ENCODE assay signal across 10 cellular contexts in genomic region chr18:21004721-21005120, GRCh38.
DNase-seq lines count a peak whose midpoint lies in the region; FAIRE-seq and TF ChIP-seq lines count a peak whose summit lies in the region.
"Had no signal": no experiment of that assay in that cellular context is flagged by ENCODE, and none has a peak within 500 bp of the region (broad histone marks: within the 10 kb centered on the region; RNA-seq: fewer than 3 reads in every experiment).

No MANE protein-coding gene starts in this region.

- H3K4me1 Mint-ChIP-seq in nephron, result no peaks in the 10 kb centered on the region

- H4K20me1 ChIP-seq in endothelial cell of umbilical vein (replicated peaks; ENCODE audit: control insufficient read depth, extremely low read depth, insufficient read depth, low read length), result no peaks in the 10 kb centered on the region

- H3K79me2 ChIP-seq in endothelial cell of umbilical vein (ENCODE audit: control insufficient read depth, insufficient read depth, low read length), result peaks cover 5% of the 10 kb centered on the region

- no peaks in the 10 kb centered on the region for H3K9me3 Mint-ChIP-seq in nephron

- no peak for TF ChIP-seq CTCF in AG10803 (conservative IDR thresholded peaks at IDR 0.05; ENCODE audit: low read length)
- no peak for TF ChIP-seq CTCF in NB4 (IDR thresholded peaks at IDR 0.05; ENCODE audit: low read depth, low read length)
- no peak for TF ChIP-seq CTCF in endothelial cell of umbilical vein (IDR thresholded peaks at IDR 0.05; ENCODE audit: extremely low read depth in 1 of 2, insufficient read depth in 1 of 2, low read depth in 1 of 2, low read length in 2 of 2)
- no peak for TF ChIP-seq CTCF in nephron (IDR thresholded peaks at IDR 0.05; ENCODE audit: unreplicated experiment in 3 of 3)
- TF ChIP-seq CTCF in GM10266 (IDR thresholded peaks at IDR 0.05; ENCODE audit: control insufficient read depth, insufficient read depth, low read depth, missing control alignments), result no peak

- DNase-seq in AG10803 (ENCODE audit: low read depth), result peak; percentile 96
- DNase-seq in NB4 (ENCODE audit: low read depth), result peak; percentile 80
- DNase-seq in endothelial cell of umbilical vein (ENCODE audit: low read depth, low spot score), result peak; percentile 42
- no peak for DNase-seq in NCI-H2227 treated with DMSO at 0.1 percent for 48 hours (lab: John Stamatoyannopoulos, UW)
- no peak for DNase-seq in HPDE6-E6E7 (ENCODE audit: extremely low spot score)
- DNase-seq in NCI-H2107 (lab: John Stamatoyannopoulos, UW), result no peak
- DNase-seq in GM10266 (ENCODE audit: extremely low spot score), result no peak
- DNase-seq: activated CD4-positive, alpha-beta T cell treated with anti-CD3 and anti-CD28 coated beads for 48 hours; NCI-H146 had no signal

- no peaks in the 10 kb centered on the region for H3K9me3 ChIP-seq in endothelial cell of umbilical vein (replicated peaks; ENCODE audit: control insufficient read depth, insufficient read depth, low read length)

- no TSS peak for BruUV-seq in endothelial cell of umbilical vein (replicated peaks; lab: Mats Ljungman, UMichigan)

- no peaks in the 10 kb centered on the region for H3K4me1 ChIP-seq in endothelial cell of umbilical vein (ENCODE audit: control insufficient read depth, extremely low read depth, insufficient read depth, low read length)

- no peaks in the 10 kb centered on the region for H3K9me1 ChIP-seq in endothelial cell of umbilical vein (replicated peaks; ENCODE audit: control insufficient read depth, extremely low read depth, insufficient read depth, low read length)

- no peak overlapping the region for H3K9ac ChIP-seq in endothelial cell of umbilical vein (replicated peaks; ENCODE audit: extremely low read depth, insufficient read depth, low read length)

- peaks cover 3 to 4% of the 10 kb centered on the region in 2 experiments for H3K36me3 ChIP-seq in endothelial cell of umbilical vein (ENCODE audit: control insufficient read depth in 2 of 2, extremely low read depth in 1 of 2, insufficient read depth in 2 of 2, low read length in 2 of 2)

- no peak overlapping the region for H3K4me3 Mint-ChIP-seq in nephron

- H2AFZ ChIP-seq in endothelial cell of umbilical vein (ENCODE audit: low read depth, low read length), result no peak overlapping the region

- intact Hi-C loops in endothelial cell of umbilical vein (cut with micrococcal nuclease), result loop anchor here (10.0 kb wide), 1 partner anchor 100 kb away; no protein-coding TSS in a partner anchor

- CTCF ChIA-PET in endothelial cell of umbilical vein (lab: Charles Lee), result no interaction called here

- H3K27me3 Mint-ChIP-seq in nephron (ENCODE audit: low read depth), result no peaks in the 10 kb centered on the region

- no peak overlapping the region for H3K4me2 ChIP-seq in endothelial cell of umbilical vein (ENCODE audit: insufficient read depth, low read length)

- no peak for FAIRE-seq in endothelial cell of umbilical vein (lab: Jason Lieb, UNC)

- H3K27ac Mint-ChIP-seq in nephron, result peak overlapping the region in 2 of 3 experiments; percentile 2 to 23

- no peak overlapping the region for H3K4me3 ChIP-seq in AG10803 (ENCODE audit: low read length)
- no peak overlapping the region for H3K4me3 ChIP-seq in NB4 (ENCODE audit: low read depth, low read length)
- no peak overlapping the region for H3K4me3 ChIP-seq in endothelial cell of umbilical vein (replicated peaks in 1 of 3; ENCODE audit: insufficient read depth in 1 of 3, low read depth in 1 of 3, low read length in 3 of 3)

- POLR2A ChIA-PET in endothelial cell of umbilical vein (lab: Charles Lee), result no interaction called here

- TF ChIP-seq POLR2A in NB4 (IDR thresholded peaks at IDR 0.05; ENCODE audit: extremely low read depth, insufficient read length) (no peak), endothelial cell of umbilical vein (IDR thresholded peaks at IDR 0.05; ENCODE audit: low read depth, low read length) (no peak)

- no peak overlapping the region for H3K27ac ChIP-seq in endothelial cell of umbilical vein (ENCODE audit: insufficient read depth, low read depth, low read length)

- peaks cover 72% of the 10 kb centered on the region for H3K36me3 Mint-ChIP-seq in nephron (ENCODE audit: low read depth)

- dilution Hi-C loops in endothelial cell of umbilical vein (cut with MboI; ENCODE audit: extremely low pct_ligation_motif_present, low sequenced_read_pairs), result no loop called here

- no peaks in the 10 kb centered on the region for H3K27me3 ChIP-seq in endothelial cell of umbilical vein (ENCODE audit: control insufficient read depth in 2 of 2, insufficient read depth in 2 of 2, low read length in 2 of 2)

TF ChIP-seq in endothelial cell of umbilical vein, 7 proteins besides CTCF, POLR2A, EP300 and RAD21:
- no peak for TF ChIP-seq EZH2 (IDR thresholded peaks at IDR 0.05; ENCODE audit: borderline replicate concordance, low read depth, low read length, severe bottlenecking)
- no peak for TF ChIP-seq GATA2 (IDR thresholded peaks at IDR 0.05; ENCODE audit: insufficient read depth, insufficient read length, low read depth, low read length)
- TF ChIP-seq JUN (IDR thresholded peaks at IDR 0.05; ENCODE audit: borderline replicate concordance, insufficient read depth, insufficient read length, low read depth), result no peak
- TF ChIP-seq MYC (IDR thresholded peaks at IDR 0.05; ENCODE audit: low read depth, low read length), result no peak
- TF ChIP-seq FOS (IDR thresholded peaks at IDR 0.05; ENCODE audit: borderline replicate concordance, insufficient read depth, low read length), result no peak
- TF ChIP-seq MAX (IDR thresholded peaks at IDR 0.05; ENCODE audit: insufficient read depth, insufficient read length), result no peak
- TF ChIP-seq POLR2AphosphoS5 (IDR thresholded peaks at IDR 0.05; ENCODE audit: insufficient read depth, low read depth, low read length), result no peak

Comparison
In these comparisons a context has a peak if more than half of its experiments do, and no peak if none do; other contexts are left out.
1. DNase-seq: peak in AG10803 (single experiment), NB4 (single experiment) and endothelial cell of umbilical vein (single experiment); none in NCI-H2227 treated with DMSO at 0.1 percent for 48 hours (single experiment), HPDE6-E6E7 (single experiment), NCI-H2107 (single experiment) and GM10266 (single experiment).